Comparison of ENCODE assay signal across 8 cellular contexts in the genomic region with DNA sequence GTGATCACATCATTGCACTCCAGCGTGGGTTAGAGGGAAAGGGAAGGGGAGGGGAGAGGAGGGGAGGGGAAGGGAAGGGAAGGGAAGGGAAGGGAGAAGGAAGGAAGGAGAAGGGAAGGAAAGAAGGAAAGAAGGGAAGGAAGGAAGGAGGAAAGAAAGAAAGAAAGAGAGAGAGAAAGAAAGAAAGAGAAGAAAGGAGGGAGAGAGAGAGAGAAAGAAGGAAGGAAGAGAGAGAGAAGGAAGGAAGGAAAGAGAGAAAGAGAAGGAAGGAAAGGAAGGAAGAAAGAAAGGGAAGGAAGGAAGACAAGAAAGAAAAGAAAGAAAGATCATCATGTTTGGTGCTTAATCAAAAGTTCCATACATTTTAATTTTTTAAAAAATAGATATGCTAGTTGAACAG.
"Had no signal": no experiment of that assay in that cellular context is flagged by ENCODE, and none has a peak within 500 bp of the region (broad histone marks: within the 10 kb centered on the region; RNA-seq: fewer than 3 reads in every experiment).

No MANE protein-coding gene starts in this region.

- H3K4me3 ChIP-seq: GM12878 had no signal

- ATAC-seq: GM12878 had no signal

- DNase-seq: GDM1, GF-D8 had no signal

- FAIRE-seq: G401.6, GM12878, GM12891, GM12892, GM18507, GM19239 had no signal
